Comparison of ENCODE assay signal across 16 cellular contexts in genomic region chr2:195569255-195569654, GRCh38.
"Had no signal": no experiment of that assay in that cellular context is flagged by ENCODE, and none has a peak within 500 bp of the region (broad histone marks: within the 10 kb centered on the region; RNA-seq: fewer than 3 reads in every experiment).

No MANE protein-coding gene starts in this region.

- H3K36me3 ChIP-seq: colonic mucosa, gastroesophageal sphincter, upper lobe of right lung had no signal

- DNase-seq: activated CD4-positive, alpha-beta T cell treated with anti-CD3 and anti-CD28 coated beads for 1 hour; activated CD8-positive, alpha-beta memory T cell treated with anti-CD3 and anti-CD28 coated beads for 24 hours; activated gamma-delta T cell; activated T-cell treated with anti-CD3 and anti-CD28 coated beads for 4 hours; colonic mucosa; effector CD8-positive, alpha-beta T cell; left ventricle myocardium superior; mesenchymal stem cell; posterior cingulate gyrus; stimulated activated CD4-positive, alpha-beta T cell treated with anti-CD3 and anti-CD28 coated beads, Interleukin-15, amount 100 ng/mL, for 24 hours; stimulated activated CD4-positive, alpha-beta T cell treated with anti-CD3 and anti-CD28 coated beads, Interleukin-4, amount 100 ng/mL, for 24 hours; stimulated activated naive CD8-positive, alpha-beta T cell treated with anti-CD3 and anti-CD28 coated beads, Interleukin-15, amount 100 ng/mL, for 72 hours; T-helper 9 cell; testis; upper lobe of right lung had no signal

- H3K4me3 ChIP-seq: colonic mucosa, gastroesophageal sphincter, testis, upper lobe of right lung had no signal

- ATAC-seq: gastroesophageal sphincter; left ventricle myocardium superior; stimulated activated naive CD8-positive, alpha-beta T cell treated with anti-CD3 and anti-CD28 coated beads, Interleukin-15, amount 100 ng/mL, for 72 hours; upper lobe of right lung had no signal

- H3K4me3 Mint-ChIP-seq: stimulated activated naive CD8-positive, alpha-beta T cell treated with anti-CD3 and anti-CD28 coated beads, Interleukin-15, amount 100 ng/mL, for 72 hours had no signal

- H3K9me3 ChIP-seq: colonic mucosa, gastroesophageal sphincter, testis, upper lobe of right lung had no signal

- H3K9me3 Mint-ChIP-seq: stimulated activated naive CD8-positive, alpha-beta T cell treated with anti-CD3 and anti-CD28 coated beads, Interleukin-15, amount 100 ng/mL, for 72 hours had no signal

- H3K27me3 ChIP-seq: colonic mucosa, gastroesophageal sphincter, testis, upper lobe of right lung had no signal

- H3K27me3 Mint-ChIP-seq: stimulated activated naive CD8-positive, alpha-beta T cell treated with anti-CD3 and anti-CD28 coated beads, Interleukin-15, amount 100 ng/mL, for 72 hours had no signal

- H3K27ac ChIP-seq: colonic mucosa, gastroesophageal sphincter, testis, upper lobe of right lung had no signal

- H3K4me1 ChIP-seq: gastroesophageal sphincter, testis had no signal
